8 cellular contexts compared by ENCODE assay signal in genomic region chr9:120868676-120869359, GRCh38. TPM values are rescaled to one million over a fixed set of nuclear protein-coding genes. Genes with fewer than 3 reads are reported as not detected.
DNase-seq lines count a peak whose midpoint lies in the region; ATAC-seq and TF ChIP-seq lines count a peak whose summit lies in the region.

No MANE protein-coding gene starts in this region.

- H3K9me3 ChIP-seq in CD4-positive, alpha-beta memory T cell (ENCODE audit: control insufficient read depth in 1 of 2, low read length in 2 of 2) = no peaks in the 10 kb centered on the region
- no peaks in the 10 kb centered on the region for H3K9me3 ChIP-seq in suprapubic skin

- H3K27ac Mint-ChIP-seq in CD4-positive, alpha-beta memory T cell = peak overlapping the region; percentile 89 to 99 (median 98)
- peak overlapping the region; percentile 87 for H3K27ac Mint-ChIP-seq in activated naive CD4-positive, alpha-beta T cell treated with anti-CD3 and anti-CD28 coated beads for 36 hours

- peaks cover 43% of the 10 kb centered on the region for H3K36me3 ChIP-seq in CD4-positive, alpha-beta memory T cell (ENCODE audit: insufficient read depth, low read length)
- H3K36me3 ChIP-seq in suprapubic skin = peaks cover 16% of the 10 kb centered on the region

- CTCF ChIA-PET in CD4-positive, alpha-beta memory T cell (lab: Charles Lee; ENCODE audit: partially characterized antibody) = interaction anchor here (0.5 to 16.8 kb wide), 23 partner anchors 12 to 202 kb away, joined by 3 to 254 read pairs (median 9); no protein-coding TSS in a partner anchor
- CTCF ChIA-PET in activated naive CD4-positive, alpha-beta T cell treated with anti-CD3 and anti-CD28 coated beads for 36 hours (lab: Charles Lee) = interaction anchor here (0.6 to 4.5 kb wide), 18 partner anchors 15 to 451 kb away, joined by 3 to 18 read pairs (median 6); partner anchors contain the start of gene FBXW2

- POLR2A ChIA-PET in CD4-positive, alpha-beta memory T cell (lab: Charles Lee; ENCODE audit: partially characterized antibody) = interaction anchor here (0.6 to 74.5 kb wide), 11 partner anchors 8 to 331 kb away, joined by 3 to 5577 read pairs (median 13); partner anchors contain the start of genes FBXW2, PHF19, PSMD5 and TRAF1

- 4% methylated on average over 19 of the region's 52 CpGs for WGBS in suprapubic skin

- peak; percentile 94 to 98 (median 96) for DNase-seq in CD4-positive, alpha-beta memory T cell
- DNase-seq in SIG-M5 treated with dmso at 0.1 percent for 504 hours (lab: John Stamatoyannopoulos, UW; ENCODE audit: unreplicated experiment) (peak; percentile 98), germinal center (ENCODE audit: low spot score) (peak; percentile 98), occipital lobe (lab: John Stamatoyannopoulos, UW) (peak; percentile 87), suprapubic skin (ENCODE audit: low spot score in 2 of 2) (peak; percentile 98 to 99)
- DNase-seq in activated naive CD4-positive, alpha-beta T cell treated with anti-CD3 and anti-CD28 coated beads for 36 hours = peak; percentile 97

- H3K4me3 Mint-ChIP-seq in CD4-positive, alpha-beta memory T cell = peak overlapping the region; percentile 91 to 96 (median 94)
- H3K4me3 Mint-ChIP-seq in activated naive CD4-positive, alpha-beta T cell treated with anti-CD3 and anti-CD28 coated beads for 36 hours = peak overlapping the region; percentile 74

- H3K27me3 Mint-ChIP-seq in CD4-positive, alpha-beta memory T cell = no peaks in the 10 kb centered on the region
- no peaks in the 10 kb centered on the region for H3K27me3 Mint-ChIP-seq in activated naive CD4-positive, alpha-beta T cell treated with anti-CD3 and anti-CD28 coated beads for 36 hours (ENCODE audit: low read depth)

- H3K27me3 ChIP-seq in CD4-positive, alpha-beta memory T cell (ENCODE audit: insufficient read depth, low read length) = no peaks in the 10 kb centered on the region
- H3K27me3 ChIP-seq in suprapubic skin = no peaks in the 10 kb centered on the region

- peak in 1 of 2 donors; percentile 28 for TF ChIP-seq CTCF in suprapubic skin (IDR thresholded peaks at IDR 0.05)

- no peaks in the 10 kb centered on the region for H3K9me3 Mint-ChIP-seq in CD4-positive, alpha-beta memory T cell
- H3K9me3 Mint-ChIP-seq in activated naive CD4-positive, alpha-beta T cell treated with anti-CD3 and anti-CD28 coated beads for 36 hours = no peaks in the 10 kb centered on the region

- peak overlapping the region; percentile 79 for H3K27ac ChIP-seq in CD4-positive, alpha-beta memory T cell (ENCODE audit: low read depth, low read length)
- H3K27ac ChIP-seq in suprapubic skin = peak overlapping the region; percentile 86

- no peak for TF ChIP-seq POLR2A in suprapubic skin (IDR thresholded peaks at IDR 0.05)

- peak; percentile 84 for ATAC-seq in GM19372 (IDR thresholded peaks at IDR 0.05; ENCODE audit: low read depth, unreplicated experiment)
- ATAC-seq in HG03558 (IDR thresholded peaks at IDR 0.05; ENCODE audit: extremely low read depth, unreplicated experiment) = peak; percentile 76

- H3K36me3 Mint-ChIP-seq in CD4-positive, alpha-beta memory T cell = peaks cover 20 to 55% of the 10 kb centered on the region in 2 donors
- H3K36me3 Mint-ChIP-seq in activated naive CD4-positive, alpha-beta T cell treated with anti-CD3 and anti-CD28 coated beads for 36 hours (ENCODE audit: low read depth) = peaks cover 72% of the 10 kb centered on the region

- no peak for TF ChIP-seq EP300 in suprapubic skin (IDR thresholded peaks at IDR 0.05)

- intact Hi-C loops in CD4-positive, alpha-beta memory T cell (cut with micrococcal nuclease) = loop anchor here (1.0 kb wide), 5 partner anchors 21 to 76 kb away; partner anchors contain the start of gene FBXW2
- intact Hi-C loops in activated naive CD4-positive, alpha-beta T cell treated with anti-CD3 and anti-CD28 coated beads for 36 hours (cut with micrococcal nuclease) = loop anchor here (1.0 kb wide), 6 partner anchors 7 to 205 kb away; partner anchors contain the start of genes CNTRL, FBXW2 and MEGF9

- H3K4me3 ChIP-seq in CD4-positive, alpha-beta memory T cell (ENCODE audit: low read length in 2 of 2) = peak overlapping the region in 1 of 2 donors; percentile 50
- H3K4me3 ChIP-seq in suprapubic skin = peak overlapping the region; percentile 63

- peaks cover 25 to 44% (median 29%) of the 10 kb centered on the region in 4 donors for H3K4me1 Mint-ChIP-seq in CD4-positive, alpha-beta memory T cell
- peaks cover 49% of the 10 kb centered on the region for H3K4me1 Mint-ChIP-seq in activated naive CD4-positive, alpha-beta T cell treated with anti-CD3 and anti-CD28 coated beads for 36 hours (ENCODE audit: low read depth)

- peaks cover 35% of the 10 kb centered on the region for H3K4me1 ChIP-seq in CD4-positive, alpha-beta memory T cell (ENCODE audit: insufficient read depth, low read length)
- peaks cover 25% of the 10 kb centered on the region for H3K4me1 ChIP-seq in suprapubic skin

RNA-seq across cellular contexts. Expression of gene PHF19, which starts 8.2 kb away (rescaled TPM):
- 100 to 1,000 TPM; 194 to 201 TPM for total RNA-seq in CD4-positive, alpha-beta memory T cell
- polyA plus RNA-seq in CD4-positive, alpha-beta memory T cell = 10 to 100 TPM; 15.4 to 17.8 TPM
- total RNA-seq in activated naive CD4-positive, alpha-beta T cell treated with anti-CD3 and anti-CD28 coated beads for 36 hours = 100 to 1,000 TPM; 289 to 295 TPM
- total RNA-seq in occipital lobe = 4.1 TPM
- total RNA-seq in suprapubic skin = 10 to 100 TPM; 11.3 to 15.5 (median 13.8) TPM

RNA-seq across cellular contexts. Expression of gene PSMD5, which starts 26.1 kb away (rescaled TPM):
- total RNA-seq in CD4-positive, alpha-beta memory T cell = 10 to 100 TPM; 46.4 to 59.0 TPM
- polyA plus RNA-seq in CD4-positive, alpha-beta memory T cell = 10 to 100 TPM; 23.1 to 25.7 TPM
- total RNA-seq in activated naive CD4-positive, alpha-beta T cell treated with anti-CD3 and anti-CD28 coated beads for 36 hours = 10 to 100 TPM; 62.1 to 63.5 TPM
- total RNA-seq in occipital lobe = 30.4 TPM
- total RNA-seq in suprapubic skin = 10 to 100 TPM; 30.7 to 47.7 (median 33.0) TPM

RNA-seq across cellular contexts. Expression of gene TRAF1, which starts 57.8 kb away (rescaled TPM):
- total RNA-seq in CD4-positive, alpha-beta memory T cell = 100 to 1,000 TPM; 174 to 181 TPM
- 10 to 100 TPM in 1 of 2 donors, 1 to 10 TPM in 1; 7.8 to 14.4 TPM for polyA plus RNA-seq in CD4-positive, alpha-beta memory T cell
- 10 to 100 TPM; 80.6 to 85.0 TPM for total RNA-seq in activated naive CD4-positive, alpha-beta T cell treated with anti-CD3 and anti-CD28 coated beads for 36 hours
- 2.5 TPM for total RNA-seq in occipital lobe
- 10 to 100 TPM in 1 of 4 donors, 1 to 10 TPM in 3; 3.5 to 12.2 (median 7.5) TPM for total RNA-seq in suprapubic skin

Comparison
In these comparisons a context has a peak if more than half of its experiments do, and no peak if none do; other contexts are left out.
1. RNA of gene PHF19, which starts 8.2 kb away (total RNA-seq): 289 to 295 TPM in activated naive CD4-positive, alpha-beta T cell treated with anti-CD3 and anti-CD28 coated beads for 36 hours and 194 to 201 TPM in CD4-positive, alpha-beta memory T cell; 11.3 to 15.5 TPM in suprapubic skin and 4.1 TPM in occipital lobe (single experiment); every median in the first group is over 10 times any median in the second.
2. RNA of gene TRAF1, which starts 57.8 kb away (total RNA-seq): 174 to 181 TPM in CD4-positive, alpha-beta memory T cell and 80.6 to 85.0 TPM in activated naive CD4-positive, alpha-beta T cell treated with anti-CD3 and anti-CD28 coated beads for 36 hours; 3.5 to 12.2 TPM in suprapubic skin and 2.5 TPM in occipital lobe (single experiment); every median in the first group is over 4 times any median in the second.
3. Peak in every context shown above with its lines, with median percentiles within 50 percentile points of each other: DNase-seq.